2 cellular contexts compared by ENCODE assay signal in genomic region chr15:55628369-55628730, GRCh38.
TF ChIP-seq lines count a peak whose summit lies in the region.

No MANE protein-coding gene starts in this region.

TF ChIP-seq in IMR-90, 13 proteins besides CTCF, POLR2A, EP300 and RAD21:
- TF ChIP-seq NFE2L2 (IDR thresholded peaks at IDR 0.05; ENCODE audit: low read depth, low read length) (no peak), RFX5 (IDR thresholded peaks at IDR 0.05; ENCODE audit: low read depth, low read length) (no peak), MAFK (IDR thresholded peaks at IDR 0.05; ENCODE audit: low read depth, low read length) (no peak), CEBPB (IDR thresholded peaks at IDR 0.05; ENCODE audit: low read depth, low read length) (no peak), CHD1 (IDR thresholded peaks at IDR 0.05; ENCODE audit: low read depth, low read length) (no peak), MXI1 (IDR thresholded peaks at IDR 0.05; ENCODE audit: borderline replicate concordance, low read depth, low read length) (no peak), RCOR1 (IDR thresholded peaks at IDR 0.05; ENCODE audit: insufficient replicate concordance, low read length) (no peak), MAZ (IDR thresholded peaks at IDR 0.05; ENCODE audit: borderline replicate concordance, low read depth, low read length) (no peak), SMC3 (IDR thresholded peaks at IDR 0.05; ENCODE audit: low read depth, low read length) (no peak), ELK1 (IDR thresholded peaks at IDR 0.05; ENCODE audit: borderline replicate concordance, low read depth, low read length) (no peak), BHLHE40 (IDR thresholded peaks at IDR 0.05; ENCODE audit: low read depth, low read length) (no peak), FOS (IDR thresholded peaks at IDR 0.05; ENCODE audit: low read depth, low read length) (no peak), USF2 (IDR thresholded peaks at IDR 0.05; ENCODE audit: low read depth, low read length) (no peak)
TF ChIP-seq in IMR-90: peak in this region for 0.

TF ChIP-seq in SK-N-SH treated with all-trans-retinoic acid at 6 μM for 48 hours, 23 proteins besides CTCF, POLR2A, EP300 and RAD21:
- TF ChIP-seq ARNTL (CRISPR knock-in tag; IDR thresholded peaks at IDR 0.05; ENCODE audit: borderline replicate concordance, low read depth) (no peak), ZFP30 (CRISPR knock-in tag; IDR thresholded peaks at IDR 0.05) (no peak), ZNF70 (CRISPR knock-in tag; IDR thresholded peaks at IDR 0.05) (no peak), TOX (CRISPR knock-in tag; IDR thresholded peaks at IDR 0.05; ENCODE audit: borderline replicate concordance) (no peak), SNAI2 (CRISPR knock-in tag; IDR thresholded peaks at IDR 0.05) (no peak)
